8 cellular contexts compared by ENCODE assay signal in genomic region chr6:158660331-158660730, GRCh38.
DNase-seq lines count a peak whose midpoint lies in the region; ATAC-seq, FAIRE-seq and TF ChIP-seq lines count a peak whose summit lies in the region.

No MANE protein-coding gene starts in this region.

- peak; percentile 37 for TF ChIP-seq CTCF in D721Med (IDR thresholded peaks at IDR 0.05; ENCODE audit: insufficient read depth, missing control alignments)

- FAIRE-seq in D721Med (lab: Jason Lieb, UNC): no peak

- CTCF ChIA-PET in HEK293T (lab: Yijun Ruan, JAX): interaction anchor here (0.6 to 2.7 kb wide), 17 partner anchors 9 to 781 kb away, joined by 3 to 21 read pairs (median 4); partner anchors contain the start of gene SYTL3

- POLR2A ChIA-PET in HEK293T (lab: Yijun Ruan, JAX): interaction anchor here (1.0 kb wide), 1 partner anchor 16 kb away, joined by 6 read pairs; the partner anchor contains the start of gene DYNLT1

- ATAC-seq in GM19324 (IDR thresholded peaks at IDR 0.05; ENCODE audit: low FRiP score, unreplicated experiment): no peak

- no peak for DNase-seq in D721Med (ENCODE audit: insufficient read length, low spot score)
- DNase-seq in HEK293T (ENCODE audit: extremely low spot score): peak; percentile 67
- DNase-seq in NCI-H526 treated with DMSO at 0.1 percent for 48 hours (lab: John Stamatoyannopoulos, UW): peak; percentile 6
- peak; percentile 42 for DNase-seq in activated naive CD4-positive, alpha-beta T cell treated with Interleukin-2 at 50 U/mL for 16 hours
- DNase-seq in kidney tubule cell (ENCODE audit: low spot score): peak; percentile 63
- DNase-seq in retina: no peak
- no peak for DNase-seq in HPDE6-E6E7 (ENCODE audit: extremely low spot score)

TF ChIP-seq in HEK293T, 16 proteins besides CTCF, POLR2A, EP300 and RAD21:
- TF ChIP-seq ZNF384 (IDR thresholded peaks at IDR 0.05) (no peak), LEF1 (IDR thresholded peaks at IDR 0.05; ENCODE audit: borderline replicate concordance) (no peak), L3MBTL2 (conservative IDR thresholded peaks at IDR 0.05) (no peak), HDGF (IDR thresholded peaks at IDR 0.05; ENCODE audit: borderline replicate concordance) (no peak), FOXM1 (IDR thresholded peaks at IDR 0.05; ENCODE audit: borderline replicate concordance) (no peak), ELF4 (IDR thresholded peaks at IDR 0.05) (no peak), ARNT (IDR thresholded peaks at IDR 0.05) (no peak), FOXK2 (IDR thresholded peaks at IDR 0.05) (no peak), CTBP1 (IDR thresholded peaks at IDR 0.05; ENCODE audit: borderline replicate concordance) (no peak), TARDBP (IDR thresholded peaks at IDR 0.05) (no peak), SUZ12 (IDR thresholded peaks at IDR 0.05) (no peak)

Comparison
In these comparisons a context has a peak if more than half of its experiments do, and no peak if none do; other contexts are left out.
1. DNase-seq: peak in HEK293T (single experiment), NCI-H526 treated with DMSO at 0.1 percent for 48 hours (single experiment), activated naive CD4-positive, alpha-beta T cell treated with Interleukin-2 at 50 U/mL for 16 hours (single experiment) and kidney tubule cell (single experiment); none in D721Med (single experiment), retina (single experiment) and HPDE6-E6E7 (single experiment).